In genomic region chr11:106152824-106153223, GRCh38 we compare ENCODE assay signal across 20 cellular contexts.
DNase-seq lines count a peak whose midpoint lies in the region; ATAC-seq, FAIRE-seq and TF ChIP-seq lines count a peak whose summit lies in the region.
"Had no signal": no experiment of that assay in that cellular context is flagged by ENCODE, and none has a peak within 500 bp of the region (broad histone marks: within the 10 kb centered on the region; RNA-seq: fewer than 3 reads in every experiment).

No MANE protein-coding gene starts in this region.

- H3K27ac ChIP-seq in PC-3 (ENCODE audit: low read length) = no peak overlapping the region
- no peak overlapping the region for H3K27ac ChIP-seq in kidney (ENCODE audit: low read depth in 2 of 2, low read length in 2 of 2)
- no peak overlapping the region for H3K27ac ChIP-seq in neuronal stem cell (replicated peaks; ENCODE audit: low read length)
- H3K27ac ChIP-seq in adrenal gland = no peak overlapping the region
- H3K27ac ChIP-seq: A549, dorsolateral prefrontal cortex, esophagus muscularis mucosa had no signal

- no peak overlapping the region for H2BK12ac ChIP-seq in neuronal stem cell (ENCODE audit: low read length)

- intact Hi-C loops in PC-3 (cut with micrococcal nuclease) = loop anchor here (10.0 kb wide), 1 partner anchor 242 kb away; no protein-coding TSS in a partner anchor
- intact Hi-C loops in kidney (cut with DNase I) = no loop called here
- intact Hi-C loops in adrenal gland (cut with DNase I) = no loop called here

- CTCF ChIA-PET in PC-3 (lab: Charles Lee) = interaction anchor here (0.6 kb wide), 1 partner anchor 80 kb away, joined by 3 read pairs; no protein-coding TSS in a partner anchor

- TF ChIP-seq POLR2A in adrenal gland (IDR thresholded peaks at IDR 0.05) = no peak

- H4K91ac ChIP-seq in neuronal stem cell (ENCODE audit: low read depth, low read length, poor library complexity) = no peak overlapping the region

- H3K27me3 ChIP-seq in PC-3 (ENCODE audit: low read length) = no peaks in the 10 kb centered on the region
- no peaks in the 10 kb centered on the region for H3K27me3 ChIP-seq in neuronal stem cell (ENCODE audit: control insufficient read depth in 3 of 3, insufficient read depth in 3 of 3, low read depth in 1 of 3, low read length in 3 of 3)
- no peaks in the 10 kb centered on the region for H3K27me3 ChIP-seq in adrenal gland
- H3K27me3 ChIP-seq: dorsolateral prefrontal cortex, esophagus muscularis mucosa had no signal

- POLR2A ChIA-PET in PC-3 (lab: Charles Lee; ENCODE audit: unreplicated experiment) = no interaction called here

- no peak overlapping the region for H2BK15ac ChIP-seq in neuronal stem cell (ENCODE audit: low read length)

- ATAC-seq in PC-3 (peak; percentile 58), GM19467 (IDR thresholded peaks at IDR 0.05; ENCODE audit: unreplicated experiment) (no peak)
- ATAC-seq: A549; activated naive CD4-positive, alpha-beta T cell treated with anti-CD3 and anti-CD28 coated beads, Interleukin-2, amount 50 U/mL, for 72 hours; natural killer cell treated with Interleukin-12 subunit alpha and Interleukin-12 subunit beta and Interleukin-15 and Interleukin-18, amount 100 ng/mL, for 72 hours had no signal

- no TSS peak for BruUV-seq in PC-3 (replicated peaks; lab: Mats Ljungman, UMichigan)

- H3K4me1 ChIP-seq in PC-3 (ENCODE audit: insufficient read depth, low read length) = no peaks in the 10 kb centered on the region
- no peaks in the 10 kb centered on the region for H3K4me1 ChIP-seq in kidney (ENCODE audit: control insufficient read depth in 1 of 2, insufficient read depth in 1 of 2, low read depth in 1 of 2, low read length in 2 of 2)
- no peaks in the 10 kb centered on the region for H3K4me1 ChIP-seq in neuronal stem cell (ENCODE audit: control insufficient read depth in 2 of 2, insufficient read depth in 1 of 2, low read depth in 1 of 2, low read length in 2 of 2)
- H3K4me1 ChIP-seq in adrenal gland (replicated peaks in 1 of 2) = no peaks in the 10 kb centered on the region
- H3K4me1 ChIP-seq: A549, HAP-1 had no signal

- H3K9me3 ChIP-seq in PC-3 (ENCODE audit: low read length) (peaks cover 7% of the 10 kb centered on the region; the same call in 1 of the 2 replicates), kidney (ENCODE audit: control insufficient read depth in 1 of 2, low read length in 2 of 2) (no peaks in the 10 kb centered on the region), neuronal stem cell (replicated peaks in 1 of 2; ENCODE audit: control insufficient read depth in 2 of 2, insufficient read depth in 1 of 2, low read depth in 1 of 2, low read length in 2 of 2) (no peaks in the 10 kb centered on the region), adrenal gland (replicated peaks in 1 of 3) (no peaks in the 10 kb centered on the region)
- H3K9me3 ChIP-seq: A549, esophagus muscularis mucosa, HAP-1 had no signal

- WGBS in neuronal stem cell (ENCODE audit: extremely low coverage in 2 of 2, insufficient read length in 2 of 2, insufficient replicate concordance in 1 of 2), 2 donors = no CpG with 5 or more reads among the region's 1 CpG
- WGBS in adrenal gland, 4 donors = 0 to 9% (median 2%) methylated on average over 1 of the region's 1 CpG

- H3K9me2 ChIP-seq in PC-3 (replicated peaks; ENCODE audit: low read length) = no peaks in the 10 kb centered on the region

- no peak overlapping the region for H3K9ac ChIP-seq in PC-3 (ENCODE audit: low read length)
- H3K9ac ChIP-seq in kidney (ENCODE audit: low read length in 2 of 2) = no peak overlapping the region
- H3K9ac ChIP-seq in neuronal stem cell (ENCODE audit: low read depth, low read length, poor library complexity) = no peak overlapping the region

- H2AK5ac ChIP-seq in neuronal stem cell (ENCODE audit: low read depth, low read length) = no peak overlapping the region

- no peaks in the 10 kb centered on the region for H3K79me2 ChIP-seq in PC-3 (ENCODE audit: low read length)

- peak; percentile 39 for FAIRE-seq in kidney (lab: Jason Lieb, UNC)
- FAIRE-seq: A549, GM12892 had no signal

- no peaks in the 10 kb centered on the region for H3F3A ChIP-seq in PC-3 (ENCODE audit: low read length, unreplicated experiment)

- no peak overlapping the region for H3K4me2 ChIP-seq in PC-3 (ENCODE audit: low read length)
- H3K4me2 ChIP-seq in neuronal stem cell (ENCODE audit: insufficient read depth, low read length, poor library complexity, severe bottlenecking) = no peak overlapping the region
- H3K4me2 ChIP-seq: A549 had no signal

- no peaks in the 10 kb centered on the region for H4K20me1 ChIP-seq in PC-3 (ENCODE audit: low read length)

- DNase-seq in AG10803 (ENCODE audit: low read depth) (peak; percentile 5), PC-3 (peak; percentile 35), epithelial cell of esophagus (ENCODE audit: low read depth) (peak; percentile 67), kidney (no peak), NCI-H128 (lab: John Stamatoyannopoulos, UW; ENCODE audit: unreplicated experiment) (no peak), neuronal stem cell (ENCODE audit: low spot score) (no peak), adrenal gland (no peak)
- DNase-seq: dorsolateral prefrontal cortex; KBM-7; NCI-H2081 treated with DMSO at 0.1 percent for 48 hours; NCI-H510A treated with DMSO at 0.1 percent for 48 hours; posterior cingulate gyrus; stimulated activated CD4-positive, alpha-beta T cell treated with anti-CD3 and anti-CD28 coated beads, Interleukin-2, amount 100 ng/mL, for 48 hours had no signal

- H3K14ac ChIP-seq in neuronal stem cell (ENCODE audit: low read length) = no peak overlapping the region

- H2AFZ ChIP-seq in PC-3 (ENCODE audit: low read length) (no peak overlapping the region), neuronal stem cell (ENCODE audit: low read length) (no peak overlapping the region)

- H3K4ac ChIP-seq in neuronal stem cell (ENCODE audit: low read length) = no peak overlapping the region

- H2BK120ac ChIP-seq in neuronal stem cell (ENCODE audit: low read depth, low read length) = no peak overlapping the region

- H3K36me3 ChIP-seq in PC-3 (ENCODE audit: low read depth, low read length) (no peaks in the 10 kb centered on the region), kidney (ENCODE audit: control insufficient read depth in 1 of 2, insufficient read depth in 2 of 2, low read length in 2 of 2) (no peaks in the 10 kb centered on the region), neuronal stem cell (replicated peaks in 1 of 2; ENCODE audit: control insufficient read depth in 2 of 2, insufficient read depth in 2 of 2, low read length in 2 of 2) (no peaks in the 10 kb centered on the region), adrenal gland (replicated peaks in 1 of 2) (no peaks in the 10 kb centered on the region)
- H3K36me3 ChIP-seq: esophagus muscularis mucosa, HAP-1 had no signal

- no peak overlapping the region for H3K18ac ChIP-seq in neuronal stem cell (ENCODE audit: low read length)

- no peak overlapping the region for H4K8ac ChIP-seq in neuronal stem cell (ENCODE audit: low read depth, low read length)

- H3K4me3 ChIP-seq in AG10803 (ENCODE audit: low read length) (no peak overlapping the region), PC-3 (ENCODE audit: low read length) (no peak overlapping the region), epithelial cell of esophagus (ENCODE audit: low read length) (no peak overlapping the region), kidney (ENCODE audit: low read length in 2 of 2) (no peak overlapping the region), neuronal stem cell (ENCODE audit: low read length in 2 of 2) (no peak overlapping the region), adrenal gland (no peak overlapping the region)
- H3K4me3 ChIP-seq: A549, dorsolateral prefrontal cortex, esophagus muscularis mucosa, HAP-1 had no signal

- H2BK5ac ChIP-seq in neuronal stem cell (ENCODE audit: low read length) = no peak overlapping the region

- H3K23ac ChIP-seq in neuronal stem cell (ENCODE audit: low read depth, low read length, poor library complexity) = no peak overlapping the region

- TF ChIP-seq CTCF in AG10803 (conservative IDR thresholded peaks at IDR 0.05; ENCODE audit: low read length) (no peak), PC-3 (conservative IDR thresholded peaks at IDR 0.05; ENCODE audit: low read depth, low read length) (no peak), epithelial cell of esophagus (IDR thresholded peaks at IDR 0.05; ENCODE audit: insufficient read depth, low read depth, low read length, missing control alignments) (no peak), kidney (IDR thresholded peaks at IDR 0.05; ENCODE audit: borderline replicate concordance, extremely low read depth, insufficient read depth) (no peak), adrenal gland (IDR thresholded peaks at IDR 0.05) (no peak)

- no peaks in the 10 kb centered on the region for H3K79me1 ChIP-seq in neuronal stem cell (ENCODE audit: low read depth, low read length)

Comparison
In these comparisons a context has a peak if more than half of its experiments do, and no peak if none do; other contexts are left out.
1. DNase-seq: peak in AG10803 (single experiment), PC-3 (single experiment) and epithelial cell of esophagus (single experiment); none in kidney (single experiment), NCI-H128 (single experiment), neuronal stem cell (single experiment) and adrenal gland (0 of 7).